In the genomic region with DNA sequence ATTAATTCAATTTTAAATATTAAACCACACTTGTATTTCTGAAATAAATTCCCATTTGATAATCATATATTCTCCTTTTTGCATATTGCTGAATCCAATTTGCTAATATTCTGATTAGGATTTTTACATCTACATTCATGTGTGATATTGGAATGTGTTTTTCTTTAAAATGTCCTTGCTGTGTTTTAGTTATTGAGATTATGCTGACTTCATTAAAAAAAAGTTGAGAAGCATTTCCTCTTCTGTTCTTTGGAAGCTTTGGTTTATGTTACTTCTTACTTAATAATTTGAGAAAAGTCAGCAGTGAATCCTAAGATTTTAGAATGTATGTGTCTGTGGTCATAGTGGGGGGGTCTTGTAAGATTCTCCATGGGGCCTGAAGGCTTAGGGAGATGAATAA, we compare ENCODE assay signal across 24 cellular contexts.
"Had no signal": no experiment of that assay in that cellular context is flagged by ENCODE, and none has a peak within 500 bp of the region (broad histone marks: within the 10 kb centered on the region; RNA-seq: fewer than 3 reads in every experiment).

No MANE protein-coding gene starts in this region.

- H3K27ac ChIP-seq: brain microvascular endothelial cell, cardiac muscle cell, Peyer's patch had no signal

- H3K4me1 ChIP-seq: Peyer's patch had no signal

- ATAC-seq: activated naive CD4-positive, alpha-beta T cell treated with anti-CD3 and anti-CD28 coated beads, Interleukin-2, amount 50 U/mL, for 72 hours; activated naive CD8-positive, alpha-beta T cell treated with anti-CD3 and anti-CD28 coated beads, Interleukin-2, amount 50 U/mL, for 24 hours; activated T-cell treated with anti-CD3 and anti-CD28 coated beads, Interleukin-2, amount 50 U/mL, for 4 hours; T-helper 17 cell had no signal

- H3K27me3 Mint-ChIP-seq: activated B cell treated with CpG ODN at 0.5 μM for 24 hours; activated CD4-positive, alpha-beta memory T cell treated with anti-CD3 and anti-CD28 coated beads for 36 hours; activated naive CD8-positive, alpha-beta T cell treated with anti-CD3 and anti-CD28 coated beads, Interleukin-2, amount 50 U/mL, for 24 hours; T-helper 17 cell had no signal

- H3K36me3 ChIP-seq: brain microvascular endothelial cell, cardiac muscle cell, Peyer's patch had no signal

- H3K9me3 Mint-ChIP-seq: activated B cell treated with CpG ODN at 0.5 μM for 24 hours; activated CD4-positive, alpha-beta memory T cell treated with anti-CD3 and anti-CD28 coated beads for 36 hours had no signal

- DNase-seq: activated B cell treated with CpG ODN at 0.5 μM for 24 hours; activated CD4-positive, alpha-beta memory T cell treated with anti-CD3 and anti-CD28 coated beads for 36 hours; activated CD4-positive, alpha-beta T cell treated with anti-CD3 and anti-CD28 coated beads, Interleukin-2, amount 10 ng/mL, durations not matched to agents 7 days and 5 days; activated CD8-positive, alpha-beta memory T cell treated with anti-CD3 and anti-CD28 coated beads for 24 hours; activated effector memory CD4-positive, alpha-beta T cell treated with anti-CD3 and anti-CD28 coated beads, Interleukin-2, amount 50 U/mL, for 16 hours; activated naive CD4-positive, alpha-beta T cell treated with Interleukin-2 at 50 U/mL for 16 hours; activated naive CD8-positive, alpha-beta T cell treated with anti-CD3 and anti-CD28 coated beads, Interleukin-2, amount 50 U/mL, for 24 hours; activated T-cell treated with anti-CD3 and anti-CD28 coated beads, Interleukin-2, amount 50 U/mL, for 4 hours; amygdala; brain microvascular endothelial cell; MM.1S; NCI-H1105; NCI-H1436; NCI-H187; NCI-H2081; NCI-H510A treated with DMSO at 0.1 percent for 48 hours; NCI-H69; NK-92 treated with Interleukin-12 subunit alpha and Interleukin-12 subunit beta, amount 100 ng/mL, for 24 hours; Peyer's patch; SHP77 treated with DMSO at 0.1 percent for 48 hours; T-helper 17 cell; T-helper 9 cell had no signal

- H3K27me3 ChIP-seq: brain microvascular endothelial cell, cardiac muscle cell, Peyer's patch had no signal

- H3K4me3 ChIP-seq: cardiac muscle cell, Peyer's patch had no signal

- H3K27ac Mint-ChIP-seq: activated B cell treated with CpG ODN at 0.5 μM for 24 hours; activated CD4-positive, alpha-beta memory T cell treated with anti-CD3 and anti-CD28 coated beads for 36 hours; activated CD4-positive, alpha-beta T cell treated with anti-CD3 and anti-CD28 coated beads, Interleukin-2, amount 10 ng/mL, durations not matched to agents 7 days and 5 days; activated naive CD4-positive, alpha-beta T cell treated with anti-CD3 and anti-CD28 coated beads, Interleukin-2, amount 50 U/mL, for 72 hours; activated naive CD8-positive, alpha-beta T cell treated with anti-CD3 and anti-CD28 coated beads, Interleukin-2, amount 50 U/mL, for 24 hours; T-helper 17 cell had no signal

- H3K4me1 Mint-ChIP-seq: activated B cell treated with CpG ODN at 0.5 μM for 24 hours; activated CD4-positive, alpha-beta T cell treated with anti-CD3 and anti-CD28 coated beads, Interleukin-2, amount 10 ng/mL, durations not matched to agents 7 days and 5 days; activated naive CD8-positive, alpha-beta T cell treated with anti-CD3 and anti-CD28 coated beads, Interleukin-2, amount 50 U/mL, for 24 hours; T-helper 17 cell had no signal

- H3K36me3 Mint-ChIP-seq: activated CD4-positive, alpha-beta memory T cell treated with anti-CD3 and anti-CD28 coated beads for 36 hours; activated naive CD4-positive, alpha-beta T cell treated with anti-CD3 and anti-CD28 coated beads, Interleukin-2, amount 50 U/mL, for 72 hours had no signal

- H3K4me3 Mint-ChIP-seq: activated B cell treated with CpG ODN at 0.5 μM for 24 hours; activated CD4-positive, alpha-beta memory T cell treated with anti-CD3 and anti-CD28 coated beads for 36 hours; activated CD4-positive, alpha-beta T cell treated with anti-CD3 and anti-CD28 coated beads, Interleukin-2, amount 10 ng/mL, durations not matched to agents 7 days and 5 days; activated naive CD8-positive, alpha-beta T cell treated with anti-CD3 and anti-CD28 coated beads, Interleukin-2, amount 50 U/mL, for 24 hours; activated T-cell treated with anti-CD3 and anti-CD28 coated beads, Interleukin-2, amount 50 U/mL, for 4 hours; T-helper 17 cell had no signal

- H3K9me3 ChIP-seq: Peyer's patch had no signal
